11 cellular contexts compared by ENCODE assay signal in the genomic region with DNA sequence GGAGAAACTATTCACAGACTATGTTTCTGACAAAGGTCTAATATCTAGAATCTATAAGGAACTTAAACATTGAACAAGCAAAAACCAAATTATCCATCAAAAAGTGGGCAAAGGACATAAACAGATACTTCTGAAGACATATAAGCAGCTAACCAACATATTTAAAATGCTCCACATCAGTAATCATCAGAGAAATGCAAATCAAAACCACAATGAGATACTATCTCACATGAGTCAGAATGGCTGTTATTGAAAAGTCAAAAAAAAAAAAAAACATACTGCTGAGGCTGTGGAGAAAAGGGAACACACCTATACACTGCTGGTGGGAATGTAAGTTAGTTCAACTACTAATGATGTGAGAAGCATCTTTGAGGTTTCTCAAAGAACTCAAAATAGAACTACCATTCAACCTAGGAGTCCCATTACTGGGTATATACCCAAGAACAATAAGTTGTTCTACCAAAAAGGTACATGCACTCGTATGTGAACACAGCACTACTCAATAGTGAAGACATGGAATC.
DNase-seq lines count a peak whose midpoint lies in the region; ATAC-seq and TF ChIP-seq lines count a peak whose summit lies in the region.
"Had no signal": no experiment of that assay in that cellular context is flagged by ENCODE, and none has a peak within 500 bp of the region (broad histone marks: within the 10 kb centered on the region; RNA-seq: fewer than 3 reads in every experiment).

No MANE protein-coding gene starts in this region.

- H3K27ac ChIP-seq in ACC112 (ENCODE audit: low read depth, low read length) (0 out of 2 replicates have a peak overlapping the region, but pooled peaks have one; percentile 4), gastroesophageal sphincter (no peak overlapping the region)
- H3K27ac ChIP-seq: heart left ventricle had no signal

- H3K4me1 Mint-ChIP-seq in glutamatergic neuron (ENCODE audit: low read depth, unreplicated experiment) = no peaks in the 10 kb centered on the region

- in situ Hi-C loops in GM13976 (cut with MboI; ENCODE audit: low sequenced_read_pairs, unreplicated experiment) = no loop called here

- H3K36me3 Mint-ChIP-seq in glutamatergic neuron (ENCODE audit: unreplicated experiment) = no peaks in the 10 kb centered on the region

- H3K9me3 Mint-ChIP-seq in glutamatergic neuron (ENCODE audit: unreplicated experiment) = no peaks in the 10 kb centered on the region

- no peak for TF ChIP-seq CTCF in cardiac fibroblast (IDR thresholded peaks at IDR 0.05; ENCODE audit: low read depth, low read length)
- no peak for TF ChIP-seq CTCF in GM13976 (IDR thresholded peaks at IDR 0.05; ENCODE audit: borderline replicate concordance, control extremely low read depth, extremely low read depth, insufficient read depth, missing control alignments)
- TF ChIP-seq CTCF in gastroesophageal sphincter (IDR thresholded peaks at IDR 0.05) = no peak
- TF ChIP-seq CTCF in glutamatergic neuron (IDR thresholded peaks at IDR 0.05; ENCODE audit: partially characterized antibody, unreplicated experiment) = no peak

- H3K27me3 ChIP-seq in ACC112 (ENCODE audit: insufficient read depth, low read length) = no peaks in the 10 kb centered on the region
- H3K27me3 ChIP-seq in gastroesophageal sphincter = no peaks in the 10 kb centered on the region
- H3K27me3 ChIP-seq: heart left ventricle had no signal

- H2AFZ ChIP-seq in ACC112 (ENCODE audit: low read length, unreplicated experiment) = no peak overlapping the region

- H3K27me3 Mint-ChIP-seq in glutamatergic neuron (ENCODE audit: unreplicated experiment) = peaks cover 3% of the 10 kb centered on the region
- H3K27me3 Mint-ChIP-seq: stimulated activated naive CD8-positive, alpha-beta T cell treated with anti-CD3 and anti-CD28 coated beads, Interleukin-15, Interleukin-2, amounts not matched to agents 100 ng/mL and 50 ng/mL, for 24 hours had no signal

- no peak overlapping the region for H3K4me3 ChIP-seq in ACC112 (ENCODE audit: low read depth, low read length)
- no peak overlapping the region for H3K4me3 ChIP-seq in cardiac fibroblast (replicated peaks in 1 of 2; ENCODE audit: low read depth in 2 of 2, low read length in 2 of 2)
- H3K4me3 ChIP-seq in gastroesophageal sphincter = no peak overlapping the region
- H3K4me3 ChIP-seq: heart left ventricle had no signal

- TF ChIP-seq POLR2A in gastroesophageal sphincter (IDR thresholded peaks at IDR 0.05) = no peak

- no peaks in the 10 kb centered on the region for H3K9me3 ChIP-seq in gastroesophageal sphincter

- 67 to 100% methylated on average over 1 of the region's 1 CpG for WGBS in gastroesophageal sphincter (ENCODE audit: low coverage in 1 of 2), 2 donors

- DNase-seq in HT1080 (ENCODE audit: low read depth) (peak; percentile 79), cardiac fibroblast (ENCODE audit: low read depth in 2 of 2) (peak; percentile 18 to 73), GM13976 (ENCODE audit: low spot score) (no peak), MV-4-11 (lab: John Stamatoyannopoulos, UW) (no peak), glutamatergic neuron (no peak)
- DNase-seq: heart left ventricle, NCI-H2227 treated with DMSO at 0.1 percent for 48 hours had no signal

- no peak overlapping the region for H3K27ac Mint-ChIP-seq in glutamatergic neuron (ENCODE audit: unreplicated experiment)
- H3K27ac Mint-ChIP-seq: stimulated activated naive CD8-positive, alpha-beta T cell treated with anti-CD3 and anti-CD28 coated beads, Interleukin-15, Interleukin-2, amounts not matched to agents 100 ng/mL and 50 ng/mL, for 24 hours had no signal

- no peaks in the 10 kb centered on the region for H3K79me2 ChIP-seq in ACC112 (ENCODE audit: control insufficient read depth, insufficient read depth, low read length, unreplicated experiment)

- no peak for TF ChIP-seq EP300 in gastroesophageal sphincter (IDR thresholded peaks at IDR 0.05)

- no peaks in the 10 kb centered on the region for H3K36me3 ChIP-seq in ACC112 (ENCODE audit: insufficient read depth, low read length)
- no peaks in the 10 kb centered on the region for H3K36me3 ChIP-seq in gastroesophageal sphincter
- H3K36me3 ChIP-seq: heart left ventricle had no signal

- H3K4me1 ChIP-seq in ACC112 (ENCODE audit: control insufficient read depth, insufficient read depth, low read length, unreplicated experiment) (peaks cover 12% of the 10 kb centered on the region), gastroesophageal sphincter (no peaks in the 10 kb centered on the region)
- H3K4me1 ChIP-seq: heart left ventricle had no signal

- no peak overlapping the region for H3K4me3 Mint-ChIP-seq in glutamatergic neuron (ENCODE audit: unreplicated experiment)
- H3K4me3 Mint-ChIP-seq: stimulated activated naive CD8-positive, alpha-beta T cell treated with anti-CD3 and anti-CD28 coated beads, Interleukin-15, Interleukin-2, amounts not matched to agents 100 ng/mL and 50 ng/mL, for 24 hours had no signal

- ATAC-seq in GM21390 (IDR thresholded peaks at IDR 0.05; ENCODE audit: unreplicated experiment) (peak; percentile 52), gastroesophageal sphincter (no peak)
- ATAC-seq: heart left ventricle had no signal

Comparison
In these comparisons a context has a peak if more than half of its experiments do, and no peak if none do; other contexts are left out.
1. DNase-seq: peak in HT1080 (single experiment) and cardiac fibroblast (2 of 2); none in GM13976 (single experiment), MV-4-11 (single experiment) and glutamatergic neuron (single experiment).